ENCODE assay signal across 8 cellular contexts in the genomic region with DNA sequence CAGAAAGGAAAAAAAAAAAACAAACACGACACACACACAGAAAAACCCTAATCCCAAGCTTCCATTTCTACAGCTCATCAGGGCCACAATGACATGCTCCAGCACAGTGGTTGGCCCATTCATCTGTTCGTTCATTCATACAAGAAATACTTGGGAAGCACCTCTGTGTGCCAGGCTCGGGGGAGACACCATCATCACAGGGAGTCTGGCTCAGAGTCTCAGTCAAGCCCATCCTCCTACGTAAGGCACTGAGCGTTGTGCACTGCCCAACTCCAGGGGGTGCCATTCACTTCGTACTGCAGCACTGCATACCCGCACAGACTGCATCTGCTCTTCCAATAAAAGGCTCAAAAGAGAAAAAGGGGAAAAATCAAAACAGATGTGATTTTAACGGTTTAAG. TPM values are rescaled to one million over a fixed set of nuclear protein-coding genes. Genes with fewer than 3 reads are reported as not detected.
DNase-seq lines count a peak whose midpoint lies in the region; ATAC-seq and TF ChIP-seq lines count a peak whose summit lies in the region.

No MANE protein-coding gene starts in this region.

- H2AFZ ChIP-seq in parathyroid adenoma = no peak overlapping the region

- H3K27me3 ChIP-seq in parathyroid adenoma (ENCODE audit: control insufficient read depth, insufficient read depth, low read length) = no peaks in the 10 kb centered on the region

- H3K36me3 ChIP-seq in parathyroid adenoma (ENCODE audit: control insufficient read depth, insufficient read depth, low read length) = no peaks in the 10 kb centered on the region

- H3K4me3 ChIP-seq in fibroblast of the aortic adventitia (ENCODE audit: low read depth, low read length) = peak overlapping the region; percentile 34
- no peak overlapping the region for H3K4me3 ChIP-seq in parathyroid adenoma (ENCODE audit: low read depth, low read length)

- peak; percentile 52 for TF ChIP-seq CTCF in GM13977 (IDR thresholded peaks at IDR 0.05; ENCODE audit: extremely low read depth, insufficient read depth, missing control alignments)
- peak; percentile 69 for TF ChIP-seq CTCF in fibroblast of the aortic adventitia (IDR thresholded peaks at IDR 0.05; ENCODE audit: insufficient read depth, low read length)
- TF ChIP-seq CTCF in parathyroid adenoma (IDR thresholded peaks at IDR 0.05) = peak; percentile 60

- no peak overlapping the region for H3K9ac ChIP-seq in parathyroid adenoma

- no peak overlapping the region for H3K27ac ChIP-seq in parathyroid adenoma

- no peaks in the 10 kb centered on the region for H3K9me3 ChIP-seq in parathyroid adenoma (ENCODE audit: control insufficient read depth, low read length)

- H3K4me1 ChIP-seq in parathyroid adenoma = peaks cover 9% of the 10 kb centered on the region

- ATAC-seq in SK-N-SH treated with all-trans-retinoic acid at 6 μM for 48 hours = peak; percentile 97
- no peak for ATAC-seq in GM21717 (IDR thresholded peaks at IDR 0.05; ENCODE audit: unreplicated experiment)
- ATAC-seq in HG03108 (IDR thresholded peaks at IDR 0.05; ENCODE audit: unreplicated experiment) = no peak

- no peak overlapping the region for H3K4me2 ChIP-seq in parathyroid adenoma (ENCODE audit: low read length)

- in situ Hi-C loops in GM13977 (cut with MboI; ENCODE audit: low pct_unique_long_range_greater_than_20kb, low sequenced_read_pairs, unreplicated experiment) = no loop called here

- DNase-seq in AG08396 (ENCODE audit: low spot score) = peak; percentile 48
- no peak for DNase-seq in GM13977 (ENCODE audit: low spot score)
- DNase-seq in fibroblast of the aortic adventitia (ENCODE audit: low read depth) = peak; percentile 73
- DNase-seq in NCI-H774 (lab: John Stamatoyannopoulos, UW) = no peak

- peaks cover 69% of the 10 kb centered on the region for H3K79me2 ChIP-seq in parathyroid adenoma

TF ChIP-seq in SK-N-SH treated with all-trans-retinoic acid at 6 μM for 48 hours, 23 proteins besides CTCF, POLR2A, EP300 and RAD21:
- no peak for TF ChIP-seq ZFP3 (CRISPR knock-in tag; IDR thresholded peaks at IDR 0.05)
- TF ChIP-seq RARB (CRISPR knock-in tag; IDR thresholded peaks at IDR 0.05) = no peak
- TF ChIP-seq ESRRG (CRISPR knock-in tag; IDR thresholded peaks at IDR 0.05) = no peak
- TF ChIP-seq, protein P1, sequence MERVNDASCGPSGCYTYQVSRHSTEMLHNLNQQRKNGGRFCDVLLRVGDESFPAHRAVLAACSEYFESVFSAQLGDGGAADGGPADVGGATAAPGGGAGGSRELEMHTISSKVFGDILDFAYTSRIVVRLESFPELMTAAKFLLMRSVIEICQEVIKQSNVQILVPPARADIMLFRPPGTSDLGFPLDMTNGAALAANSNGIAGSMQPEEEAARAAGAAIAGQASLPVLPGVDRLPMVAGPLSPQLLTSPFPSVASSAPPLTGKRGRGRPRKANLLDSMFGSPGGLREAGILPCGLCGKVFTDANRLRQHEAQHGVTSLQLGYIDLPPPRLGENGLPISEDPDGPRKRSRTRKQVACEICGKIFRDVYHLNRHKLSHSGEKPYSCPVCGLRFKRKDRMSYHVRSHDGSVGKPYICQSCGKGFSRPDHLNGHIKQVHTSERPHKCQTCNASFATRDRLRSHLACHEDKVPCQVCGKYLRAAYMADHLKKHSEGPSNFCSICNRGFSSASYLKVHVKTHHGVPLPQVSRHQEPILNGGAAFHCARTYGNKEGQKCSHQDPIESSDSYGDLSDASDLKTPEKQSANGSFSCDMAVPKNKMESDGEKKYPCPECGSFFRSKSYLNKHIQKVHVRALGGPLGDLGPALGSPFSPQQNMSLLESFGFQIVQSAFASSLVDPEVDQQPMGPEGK (CRISPR knock-in tag; IDR thresholded peaks at IDR 0.05; ENCODE audit: borderline replicate concordance) = no peak
- TF ChIP-seq CSDC2 (CRISPR knock-in tag; IDR thresholded peaks at IDR 0.05) = no peak
- TF ChIP-seq, protein P2, sequence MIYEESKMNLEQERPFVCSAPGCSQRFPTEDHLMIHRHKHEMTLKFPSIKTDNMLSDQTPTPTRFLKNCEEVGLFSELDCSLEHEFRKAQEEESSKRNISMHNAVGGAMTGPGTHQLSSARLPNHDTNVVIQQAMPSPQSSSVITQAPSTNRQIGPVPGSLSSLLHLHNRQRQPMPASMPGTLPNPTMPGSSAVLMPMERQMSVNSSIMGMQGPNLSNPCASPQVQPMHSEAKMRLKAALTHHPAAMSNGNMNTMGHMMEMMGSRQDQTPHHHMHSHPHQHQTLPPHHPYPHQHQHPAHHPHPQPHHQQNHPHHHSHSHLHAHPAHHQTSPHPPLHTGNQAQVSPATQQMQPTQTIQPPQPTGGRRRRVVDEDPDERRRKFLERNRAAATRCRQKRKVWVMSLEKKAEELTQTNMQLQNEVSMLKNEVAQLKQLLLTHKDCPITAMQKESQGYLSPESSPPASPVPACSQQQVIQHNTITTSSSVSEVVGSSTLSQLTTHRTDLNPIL (CRISPR knock-in tag; IDR thresholded peaks at IDR 0.05; ENCODE audit: low read depth) = no peak
- no peak for TF ChIP-seq ZC3H10 (CRISPR knock-in tag; IDR thresholded peaks at IDR 0.05)
- no peak for TF ChIP-seq ARNTL (CRISPR knock-in tag; IDR thresholded peaks at IDR 0.05; ENCODE audit: borderline replicate concordance, low read depth)
- TF ChIP-seq, protein P3, sequence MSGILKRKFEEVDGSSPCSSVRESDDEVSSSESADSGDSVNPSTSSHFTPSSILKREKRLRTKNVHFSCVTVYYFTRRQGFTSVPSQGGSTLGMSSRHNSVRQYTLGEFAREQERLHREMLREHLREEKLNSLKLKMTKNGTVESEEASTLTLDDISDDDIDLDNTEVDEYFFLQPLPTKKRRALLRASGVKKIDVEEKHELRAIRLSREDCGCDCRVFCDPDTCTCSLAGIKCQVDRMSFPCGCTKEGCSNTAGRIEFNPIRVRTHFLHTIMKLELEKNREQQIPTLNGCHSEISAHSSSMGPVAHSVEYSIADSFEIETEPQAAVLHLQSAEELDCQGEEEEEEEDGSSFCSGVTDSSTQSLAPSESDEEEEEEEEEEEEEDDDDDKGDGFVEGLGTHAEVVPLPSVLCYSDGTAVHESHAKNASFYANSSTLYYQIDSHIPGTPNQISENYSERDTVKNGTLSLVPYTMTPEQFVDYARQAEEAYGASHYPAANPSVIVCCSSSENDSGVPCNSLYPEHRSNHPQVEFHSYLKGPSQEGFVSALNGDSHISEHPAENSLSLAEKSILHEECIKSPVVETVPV (CRISPR knock-in tag; IDR thresholded peaks at IDR 0.05) = no peak
- TF ChIP-seq ZFP30 (CRISPR knock-in tag; IDR thresholded peaks at IDR 0.05) = no peak
- TF ChIP-seq GLIS3 (CRISPR knock-in tag; IDR thresholded peaks at IDR 0.05) = no peak
- TF ChIP-seq, protein P4, sequence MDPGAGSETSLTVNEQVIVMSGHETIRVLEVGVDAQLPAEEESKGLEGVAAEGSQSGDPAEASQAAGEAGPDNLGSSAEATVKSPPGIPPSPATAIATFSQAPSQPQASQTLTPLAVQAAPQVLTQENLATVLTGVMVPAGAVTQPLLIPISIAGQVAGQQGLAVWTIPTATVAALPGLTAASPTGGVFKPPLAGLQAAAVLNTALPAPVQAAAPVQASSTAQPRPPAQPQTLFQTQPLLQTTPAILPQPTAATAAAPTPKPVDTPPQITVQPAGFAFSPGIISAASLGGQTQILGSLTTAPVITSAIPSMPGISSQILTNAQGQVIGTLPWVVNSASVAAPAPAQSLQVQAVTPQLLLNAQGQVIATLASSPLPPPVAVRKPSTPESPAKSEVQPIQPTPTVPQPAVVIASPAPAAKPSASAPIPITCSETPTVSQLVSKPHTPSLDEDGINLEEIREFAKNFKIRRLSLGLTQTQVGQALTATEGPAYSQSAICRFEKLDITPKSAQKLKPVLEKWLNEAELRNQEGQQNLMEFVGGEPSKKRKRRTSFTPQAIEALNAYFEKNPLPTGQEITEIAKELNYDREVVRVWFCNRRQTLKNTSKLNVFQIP (CRISPR knock-in tag; IDR thresholded peaks at IDR 0.05; ENCODE audit: borderline replicate concordance, low read depth) = no peak
- no peak for TF ChIP-seq ZNF8 (CRISPR knock-in tag; IDR thresholded peaks at IDR 0.05)
- TF ChIP-seq ZNF565 (CRISPR knock-in tag; conservative IDR thresholded peaks at IDR 0.05; ENCODE audit: low read depth) = no peak
- TF ChIP-seq TCF4 (CRISPR knock-in tag; IDR thresholded peaks at IDR 0.05; ENCODE audit: borderline replicate concordance) = no peak
- no peak for TF ChIP-seq ISL1 (CRISPR knock-in tag; IDR thresholded peaks at IDR 0.05)
- TF ChIP-seq, protein P5, sequence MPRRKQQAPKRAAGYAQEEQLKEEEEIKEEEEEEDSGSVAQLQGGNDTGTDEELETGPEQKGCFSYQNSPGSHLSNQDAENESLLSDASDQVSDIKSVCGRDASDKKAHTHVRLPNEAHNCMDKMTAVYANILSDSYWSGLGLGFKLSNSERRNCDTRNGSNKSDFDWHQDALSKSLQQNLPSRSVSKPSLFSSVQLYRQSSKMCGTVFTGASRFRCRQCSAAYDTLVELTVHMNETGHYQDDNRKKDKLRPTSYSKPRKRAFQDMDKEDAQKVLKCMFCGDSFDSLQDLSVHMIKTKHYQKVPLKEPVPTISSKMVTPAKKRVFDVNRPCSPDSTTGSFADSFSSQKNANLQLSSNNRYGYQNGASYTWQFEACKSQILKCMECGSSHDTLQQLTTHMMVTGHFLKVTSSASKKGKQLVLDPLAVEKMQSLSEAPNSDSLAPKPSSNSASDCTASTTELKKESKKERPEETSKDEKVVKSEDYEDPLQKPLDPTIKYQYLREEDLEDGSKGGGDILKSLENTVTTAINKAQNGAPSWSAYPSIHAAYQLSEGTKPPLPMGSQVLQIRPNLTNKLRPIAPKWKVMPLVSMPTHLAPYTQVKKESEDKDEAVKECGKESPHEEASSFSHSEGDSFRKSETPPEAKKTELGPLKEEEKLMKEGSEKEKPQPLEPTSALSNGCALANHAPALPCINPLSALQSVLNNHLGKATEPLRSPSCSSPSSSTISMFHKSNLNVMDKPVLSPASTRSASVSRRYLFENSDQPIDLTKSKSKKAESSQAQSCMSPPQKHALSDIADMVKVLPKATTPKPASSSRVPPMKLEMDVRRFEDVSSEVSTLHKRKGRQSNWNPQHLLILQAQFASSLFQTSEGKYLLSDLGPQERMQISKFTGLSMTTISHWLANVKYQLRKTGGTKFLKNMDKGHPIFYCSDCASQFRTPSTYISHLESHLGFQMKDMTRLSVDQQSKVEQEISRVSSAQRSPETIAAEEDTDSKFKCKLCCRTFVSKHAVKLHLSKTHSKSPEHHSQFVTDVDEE (CRISPR knock-in tag; IDR thresholded peaks at IDR 0.05) = no peak
- no peak for TF ChIP-seq OSR1 (CRISPR knock-in tag; IDR thresholded peaks at IDR 0.05)
- no peak for TF ChIP-seq SNAI2 (CRISPR knock-in tag; IDR thresholded peaks at IDR 0.05)
- no peak for TF ChIP-seq PPARA (CRISPR knock-in tag; IDR thresholded peaks at IDR 0.05; ENCODE audit: borderline replicate concordance)

RNA-seq across cellular contexts. Expression of a gene that starts 15.3 kb away (rescaled TPM):
- 12.5 and 17.8 TPM in 2 replicates for total RNA-seq in fibroblast of the aortic adventitia (ENCODE audit: low replicate concordance)

RNA-seq across cellular contexts. Expression of a gene that starts 45.4 kb away (rescaled TPM):
- 11.1 and 11.2 TPM in 2 replicates for total RNA-seq in fibroblast of the aortic adventitia (ENCODE audit: low replicate concordance)

Comparison
In these comparisons a context has a peak if more than half of its experiments do, and no peak if none do; other contexts are left out.
1. DNase-seq: peak in AG08396 (single experiment) and fibroblast of the aortic adventitia (single experiment); none in GM13977 (single experiment) and NCI-H774 (single experiment).
2. Peak in every context shown above with its lines, with median percentiles within 50 percentile points of each other: CTCF ChIP-seq.